ENCODE assay signal across 9 cellular contexts in the genomic region with DNA sequence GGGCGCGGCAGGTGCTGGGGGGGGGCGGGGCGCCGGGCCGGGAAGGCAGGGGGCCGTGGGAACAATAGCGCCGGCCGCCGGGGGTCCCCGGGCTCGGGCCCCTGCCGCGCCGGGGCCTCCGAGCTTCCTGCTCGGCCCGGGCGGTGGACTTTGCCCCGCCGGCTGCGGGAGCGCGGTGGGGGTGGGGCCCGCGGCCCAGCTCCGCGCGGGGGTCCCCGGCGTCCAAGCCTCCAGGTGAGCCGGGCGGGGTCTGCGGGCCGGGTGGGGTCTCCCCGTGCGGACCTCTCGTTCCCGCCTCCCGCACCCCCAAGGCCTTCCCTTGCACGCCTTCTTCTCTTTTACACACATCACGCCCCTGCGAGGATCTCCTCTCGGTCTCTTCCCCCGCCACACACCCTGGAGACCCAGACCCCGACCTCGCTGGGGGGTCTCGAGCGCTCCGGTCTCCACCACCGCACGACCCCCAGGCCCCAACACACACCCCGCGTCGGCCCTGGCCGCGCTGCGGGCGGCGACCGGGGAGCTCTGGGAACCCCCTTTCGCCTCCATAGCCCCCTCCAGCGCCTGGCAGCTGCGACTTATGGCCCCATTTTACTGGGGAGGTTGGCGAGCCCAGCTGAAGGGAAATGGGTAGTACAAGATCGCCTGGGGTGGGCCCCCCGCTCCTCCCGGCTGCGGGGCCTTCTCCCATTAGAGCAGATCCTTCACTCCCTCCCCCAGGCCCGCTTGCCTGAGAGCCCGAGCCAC. TPM values are rescaled to one million over a fixed set of nuclear protein-coding genes. Genes with fewer than 3 reads are reported as not detected.
DNase-seq lines count a peak whose midpoint lies in the region; ATAC-seq and TF ChIP-seq lines count a peak whose summit lies in the region.
"Had no signal": no experiment of that assay in that cellular context is flagged by ENCODE, and none has a peak within 500 bp of the region (broad histone marks: within the 10 kb centered on the region; RNA-seq: fewer than 3 reads in every experiment).

No MANE protein-coding gene starts in this region.

- H3K27me3 Mint-ChIP-seq in activated naive CD4-positive, alpha-beta T cell treated with anti-CD3 and anti-CD28 coated beads for 36 hours (ENCODE audit: low read depth): peaks cover 22% of the 10 kb centered on the region
- H3K27me3 Mint-ChIP-seq in activated CD4-positive, alpha-beta memory T cell treated with anti-CD3 and anti-CD28 coated beads for 36 hours: peaks cover 36% of the 10 kb centered on the region

- intact Hi-C loops in activated naive CD4-positive, alpha-beta T cell treated with anti-CD3 and anti-CD28 coated beads for 36 hours (cut with micrococcal nuclease): no loop called here
- intact Hi-C loops in activated CD4-positive, alpha-beta memory T cell treated with anti-CD3 and anti-CD28 coated beads for 36 hours (cut with micrococcal nuclease): no loop called here
- intact Hi-C loops in left colon (cut with DNase I, micrococcal nuclease) (no loop called here), thyroid gland (cut with DNase I) (no loop called here)

- no peak overlapping the region for H2AFZ ChIP-seq in MM.1S (ENCODE audit: low read length)

- H3K4me1 ChIP-seq in thyroid gland (peaks cover 0 to 9% of the 10 kb centered on the region in 2 donors), MM.1S (ENCODE audit: low read length) (no peaks in the 10 kb centered on the region)

- no peaks in the 10 kb centered on the region for H3K9me2 ChIP-seq in MM.1S (replicated peaks; ENCODE audit: insufficient read depth, low read length)

- no peak overlapping the region for H3K4me2 ChIP-seq in MM.1S (ENCODE audit: low read depth, low read length)

- DNase-seq in activated naive CD4-positive, alpha-beta T cell treated with anti-CD3 and anti-CD28 coated beads for 36 hours: no peak
- DNase-seq in activated naive CD4-positive, alpha-beta T cell treated with Interleukin-2 at 50 U/mL for 16 hours: no peak
- DNase-seq in activated CD4-positive, alpha-beta memory T cell treated with anti-CD3 and anti-CD28 coated beads for 36 hours: no peak
- peak in 1 of 2 donors; percentile 39 for DNase-seq in left colon
- no peak for DNase-seq in thyroid gland
- DNase-seq in HEK293T (ENCODE audit: extremely low spot score): no peak
- DNase-seq in MM.1S: no peak

- no peaks in the 10 kb centered on the region for H4K20me1 ChIP-seq in MM.1S (ENCODE audit: insufficient read depth, low read length)

- CTCF ChIA-PET in activated naive CD4-positive, alpha-beta T cell treated with anti-CD3 and anti-CD28 coated beads for 36 hours (lab: Charles Lee): interaction anchor here (3.5 kb wide), 1 partner anchor 28 kb away, joined by 16 read pairs; no protein-coding TSS in a partner anchor
- CTCF ChIA-PET in activated CD4-positive, alpha-beta memory T cell treated with anti-CD3 and anti-CD28 coated beads for 36 hours (lab: Charles Lee): interaction anchor here (0.9 kb wide), 1 partner anchor 28 kb away, joined by 3 read pairs; no protein-coding TSS in a partner anchor
- CTCF ChIA-PET in HEK293T (lab: Yijun Ruan, JAX): interaction anchor here (0.7 kb wide), 2 partner anchors 9 to 28 kb away, joined by 4 to 6 read pairs; no protein-coding TSS in a partner anchor

- POLR2A ChIA-PET in activated CD4-positive, alpha-beta memory T cell treated with anti-CD3 and anti-CD28 coated beads for 36 hours (lab: Charles Lee): no interaction called here
- POLR2A ChIA-PET in HEK293T (lab: Yijun Ruan, JAX): interaction anchor here (1.6 to 2.6 kb wide), 2 partner anchors 9 to 33 kb away, joined by 9 to 10 read pairs; a partner anchor contains a TSS

- H3K4me1 Mint-ChIP-seq in activated naive CD4-positive, alpha-beta T cell treated with anti-CD3 and anti-CD28 coated beads for 36 hours (ENCODE audit: low read depth): peaks cover 4% of the 10 kb centered on the region
- peaks cover 2% of the 10 kb centered on the region for H3K4me1 Mint-ChIP-seq in activated CD4-positive, alpha-beta memory T cell treated with anti-CD3 and anti-CD28 coated beads for 36 hours (ENCODE audit: low read depth)

- ATAC-seq in left colon: peak; percentile 78
- ATAC-seq in HG03342 (IDR thresholded peaks at IDR 0.05; ENCODE audit: unreplicated experiment): no peak

- no peak overlapping the region for H3K27ac Mint-ChIP-seq in activated naive CD4-positive, alpha-beta T cell treated with anti-CD3 and anti-CD28 coated beads for 36 hours
- no peak overlapping the region for H3K27ac Mint-ChIP-seq in activated CD4-positive, alpha-beta memory T cell treated with anti-CD3 and anti-CD28 coated beads for 36 hours

- H3K36me3 ChIP-seq in thyroid gland (no peaks in the 10 kb centered on the region), MM.1S (replicated peaks; ENCODE audit: insufficient read depth, low read length) (no peaks in the 10 kb centered on the region)

- H3K4me3 ChIP-seq in thyroid gland (replicated peaks in 1 of 3) (peak overlapping the region in 2 of 3 donors; percentile 46 to 53), MM.1S (ENCODE audit: low read length) (no peak overlapping the region)

- H3K9ac ChIP-seq in MM.1S (ENCODE audit: low read length): no peak overlapping the region

- H3K36me3 Mint-ChIP-seq in activated naive CD4-positive, alpha-beta T cell treated with anti-CD3 and anti-CD28 coated beads for 36 hours (ENCODE audit: low read depth): no peaks in the 10 kb centered on the region
- H3K36me3 Mint-ChIP-seq in activated CD4-positive, alpha-beta memory T cell treated with anti-CD3 and anti-CD28 coated beads for 36 hours: no peaks in the 10 kb centered on the region

- H3K9me3 Mint-ChIP-seq in activated naive CD4-positive, alpha-beta T cell treated with anti-CD3 and anti-CD28 coated beads for 36 hours: no peaks in the 10 kb centered on the region
- H3K9me3 Mint-ChIP-seq in activated CD4-positive, alpha-beta memory T cell treated with anti-CD3 and anti-CD28 coated beads for 36 hours: no peaks in the 10 kb centered on the region

- no peaks in the 10 kb centered on the region for H3F3A ChIP-seq in MM.1S (ENCODE audit: insufficient read depth, low read length)

- 4 to 6% methylated on average over 13 to 46 of the region's 72 CpGs for WGBS in thyroid gland, 2 donors

- H3K4me3 Mint-ChIP-seq in activated naive CD4-positive, alpha-beta T cell treated with anti-CD3 and anti-CD28 coated beads for 36 hours: peak overlapping the region; percentile 34
- peak overlapping the region; percentile 39 for H3K4me3 Mint-ChIP-seq in activated CD4-positive, alpha-beta memory T cell treated with anti-CD3 and anti-CD28 coated beads for 36 hours

- H3K27me3 ChIP-seq in thyroid gland (no peaks in the 10 kb centered on the region), MM.1S (replicated peaks; ENCODE audit: insufficient read depth, low read length) (peaks cover 68% of the 10 kb centered on the region)

- no peak for TF ChIP-seq CTCF in thyroid gland (IDR thresholded peaks at IDR 0.05)
- TF ChIP-seq CTCF in MM.1S (IDR thresholded peaks at IDR 0.05; ENCODE audit: low read length): no peak

- H3K9me3 ChIP-seq in thyroid gland (no peaks in the 10 kb centered on the region), MM.1S (replicated peaks; ENCODE audit: insufficient read depth, low read length) (no peaks in the 10 kb centered on the region)

- no peaks in the 10 kb centered on the region for H3K79me2 ChIP-seq in MM.1S (ENCODE audit: low read length)

- no peak for TF ChIP-seq POLR2A in thyroid gland (IDR thresholded peaks at IDR 0.05)

- no peak overlapping the region for H3K27ac ChIP-seq in thyroid gland
- no peak overlapping the region for H3K27ac ChIP-seq in MM.1S (ENCODE audit: low read length)

TF ChIP-seq in HEK293T, 16 proteins besides CTCF, POLR2A, EP300 and RAD21 (continues in another document):
- TF ChIP-seq FOXA1 (IDR thresholded peaks at IDR 0.05): no peak
- TF ChIP-seq TARDBP (IDR thresholded peaks at IDR 0.05): no peak
- no peak for TF ChIP-seq FOXM1 (IDR thresholded peaks at IDR 0.05; ENCODE audit: borderline replicate concordance)
- TF ChIP-seq ELF4 (IDR thresholded peaks at IDR 0.05): no peak
- TF ChIP-seq, protein P1, sequence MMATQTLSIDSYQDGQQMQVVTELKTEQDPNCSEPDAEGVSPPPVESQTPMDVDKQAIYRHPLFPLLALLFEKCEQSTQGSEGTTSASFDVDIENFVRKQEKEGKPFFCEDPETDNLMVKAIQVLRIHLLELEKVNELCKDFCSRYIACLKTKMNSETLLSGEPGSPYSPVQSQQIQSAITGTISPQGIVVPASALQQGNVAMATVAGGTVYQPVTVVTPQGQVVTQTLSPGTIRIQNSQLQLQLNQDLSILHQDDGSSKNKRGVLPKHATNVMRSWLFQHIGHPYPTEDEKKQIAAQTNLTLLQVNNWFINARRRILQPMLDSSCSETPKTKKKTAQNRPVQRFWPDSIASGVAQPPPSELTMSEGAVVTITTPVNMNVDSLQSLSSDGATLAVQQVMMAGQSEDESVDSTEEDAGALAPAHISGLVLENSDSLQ (IDR thresholded peaks at IDR 0.05): no peak
- no peak for TF ChIP-seq SUZ12 (IDR thresholded peaks at IDR 0.05)
- TF ChIP-seq NFRKB (IDR thresholded peaks at IDR 0.05): no peak
- no peak for TF ChIP-seq CTBP1 (IDR thresholded peaks at IDR 0.05; ENCODE audit: borderline replicate concordance)
- TF ChIP-seq SP1 (IDR thresholded peaks at IDR 0.05): no peak
- no peak for TF ChIP-seq L3MBTL2 (conservative IDR thresholded peaks at IDR 0.05)

RNA-seq across cellular contexts. Expression of a gene that starts 0.7 kb away (rescaled TPM):
- under 1 TPM; 0.24 to 0.30 TPM for total RNA-seq in activated naive CD4-positive, alpha-beta T cell treated with anti-CD3 and anti-CD28 coated beads for 36 hours
- total RNA-seq in activated CD4-positive, alpha-beta memory T cell treated with anti-CD3 and anti-CD28 coated beads for 36 hours: under 1 TPM; 0.17 to 0.31 TPM
- total RNA-seq in left colon: 10 to 100 TPM; 51.1 to 52.4 TPM
- 10 to 100 TPM in 3 of 4 donors, 1 to 10 TPM in 1; 9.0 to 25.4 (median 14.2) TPM for total RNA-seq in thyroid gland
- total RNA-seq: fibroblast of lung had no signal

RNA-seq across cellular contexts. Expression of a gene that starts 33.0 kb away (rescaled TPM):
- total RNA-seq in activated naive CD4-positive, alpha-beta T cell treated with anti-CD3 and anti-CD28 coated beads for 36 hours: 10 to 100 TPM; 60.0 to 60.4 TPM
- total RNA-seq in activated CD4-positive, alpha-beta memory T cell treated with anti-CD3 and anti-CD28 coated beads for 36 hours: 10 to 100 TPM; 50.0 to 52.4 TPM
- total RNA-seq in left colon (10 to 100 TPM; 23.6 to 29.4 TPM), thyroid gland (10 to 100 TPM; 53.7 to 77.2 (median 55.4) TPM)

RNA-seq across cellular contexts. Expression of a gene that starts 33.2 kb away (rescaled TPM):
- total RNA-seq in activated naive CD4-positive, alpha-beta T cell treated with anti-CD3 and anti-CD28 coated beads for 36 hours: 10 to 100 TPM; 93.9 to 96.5 TPM
- 100 to 1,000 TPM; 106 to 114 TPM for total RNA-seq in activated CD4-positive, alpha-beta memory T cell treated with anti-CD3 and anti-CD28 coated beads for 36 hours
- 100 to 1,000 TPM; 100 to 123 TPM for total RNA-seq in left colon
- total RNA-seq in thyroid gland: 10 to 100 TPM in 3 of 4 donors, 1 to 10 TPM in 1; 6.0 to 45.5 (median 13.9) TPM

RNA-seq across cellular contexts. Expression of a gene that starts 37.2 kb away (rescaled TPM):
- under 1 TPM in 1 of 2 experiments, not detected in 1; 0.64 TPM for total RNA-seq in activated naive CD4-positive, alpha-beta T cell treated with anti-CD3 and anti-CD28 coated beads for 36 hours
- total RNA-seq in activated CD4-positive, alpha-beta memory T cell treated with anti-CD3 and anti-CD28 coated beads for 36 hours: under 1 TPM; 0.41 to 0.62 TPM
- under 1 TPM in 1 of 2 donors, not detected in 1; 0.73 TPM for total RNA-seq in left colon
- 1 to 10 TPM in 2 of 4 donors, not detected in 2; 1.1 to 1.3 TPM for total RNA-seq in thyroid gland
- total RNA-seq: fibroblast of lung had no signal

RNA-seq across cellular contexts. Expression of a gene that starts 40.5 kb away (rescaled TPM):
- 10 to 100 TPM; 88.4 to 92.4 TPM for total RNA-seq in activated naive CD4-positive, alpha-beta T cell treated with anti-CD3 and anti-CD28 coated beads for 36 hours
- 100 to 1,000 TPM; 109 to 111 TPM for total RNA-seq in activated CD4-positive, alpha-beta memory T cell treated with anti-CD3 and anti-CD28 coated beads for 36 hours
- total RNA-seq in left colon (100 to 1,000 TPM; 186 to 209 TPM), thyroid gland (10 to 100 TPM; 48.8 to 89.2 (median 70.2) TPM)

Comparison
In these comparisons a context has a peak if more than half of its experiments do, and no peak if none do; other contexts are left out.
1. RNA of a gene that starts 0.7 kb away (total RNA-seq): 51.1 to 52.4 TPM in left colon and 9.0 to 25.4 TPM in thyroid gland; 0.17 to 0.31 TPM in activated CD4-positive, alpha-beta memory T cell treated with anti-CD3 and anti-CD28 coated beads for 36 hours and 0.24 to 0.30 TPM in activated naive CD4-positive, alpha-beta T cell treated with anti-CD3 and anti-CD28 coated beads for 36 hours; every median in the first group is over 4 times any median in the second.